Comparison of ENCODE assay signal across 29 cellular contexts in the genomic region with DNA sequence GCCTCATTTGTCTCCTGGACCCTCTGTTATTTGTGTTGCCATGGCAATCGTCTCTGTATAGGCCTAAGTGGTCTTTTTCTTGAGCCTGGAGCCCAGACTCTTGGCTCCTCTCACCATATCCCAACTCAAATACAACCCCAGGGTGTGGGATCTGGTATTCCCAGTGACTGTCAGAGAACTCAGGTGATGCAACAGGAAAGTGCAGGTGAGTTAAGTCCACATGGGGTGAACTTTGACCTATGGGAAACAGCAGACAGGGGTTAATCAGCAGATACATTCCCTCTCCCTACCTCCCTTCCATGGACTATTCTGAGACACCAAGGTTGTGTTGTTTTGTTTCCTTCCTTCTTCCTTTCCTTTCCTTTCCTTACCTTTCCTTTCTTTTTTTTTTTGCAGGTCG.
"Had no signal": no experiment of that assay in that cellular context is flagged by ENCODE, and none has a peak within 500 bp of the region (broad histone marks: within the 10 kb centered on the region; RNA-seq: fewer than 3 reads in every experiment).

No MANE protein-coding gene starts in this region.

- H3K9me3 ChIP-seq: ascending aorta, gastroesophageal sphincter, left ventricle myocardium inferior, ovary, thoracic aorta, upper lobe of left lung, vagina had no signal

- H3K27ac Mint-ChIP-seq: activated CD4-positive, alpha-beta memory T cell treated with anti-CD3 and anti-CD28 coated beads for 36 hours; activated naive CD4-positive, alpha-beta T cell treated with anti-CD3 and anti-CD28 coated beads, Interleukin-2, amount 10 ng/mL, durations not matched to agents 7 days and 5 days; activated naive CD8-positive, alpha-beta T cell treated with anti-CD3 and anti-CD28 coated beads, Interleukin-2, amount 10 ng/mL, durations not matched to agents 7 days and 5 days; activated T-cell treated with anti-CD3 and anti-CD28 coated beads, Interleukin-2, amount 50 U/mL, for 24 hours; brain; nephron; progenitor cell of endocrine pancreas; stimulated activated effector memory CD8-positive, alpha-beta T cell treated with anti-CD3 and anti-CD28 coated beads, Interleukin-12 subunit alpha, Interleukin-12 subunit beta, amount 100 ng/mL, for 72 hours; stimulated activated naive CD8-positive, alpha-beta T cell treated with anti-CD3 and anti-CD28 coated beads, Interleukin-15, Interleukin-2, amounts not matched to agents 100 ng/mL and 50 ng/mL, for 24 hours had no signal

- H3K4me1 Mint-ChIP-seq: brain had no signal

- DNase-seq: activated CD4-positive, alpha-beta memory T cell treated with anti-CD3 and anti-CD28 coated beads for 36 hours; activated CD4-positive, alpha-beta T cell treated with anti-CD3 and anti-CD28 coated beads for 48 hours; activated CD8-positive, alpha-beta memory T cell treated with anti-CD3 and anti-CD28 coated beads, Interleukin-2, amount 50 U/mL, for 4 hours; activated gamma-delta T cell; activated naive CD4-positive, alpha-beta T cell treated with anti-CD3 and anti-CD28 coated beads, Interleukin-2, amount 10 ng/mL, durations not matched to agents 7 days and 5 days; activated naive CD8-positive, alpha-beta T cell treated with anti-CD3 and anti-CD28 coated beads, Interleukin-2, amount 10 ng/mL, durations not matched to agents 7 days and 5 days; activated T-cell treated with anti-CD3 and anti-CD28 coated beads, Interleukin-2, amount 50 U/mL, for 24 hours; dorsolateral prefrontal cortex; effector memory CD4-positive, alpha-beta T cell; hypothalamus; kidney glomerular epithelial cell; left ventricle myocardium inferior; ovary; stimulated activated CD4-positive, alpha-beta T cell treated with anti-CD3 and anti-CD28 coated beads, Interleukin-4, amount 100 ng/mL, for 24 hours; upper lobe of left lung had no signal

- H3K27me3 Mint-ChIP-seq: activated CD4-positive, alpha-beta memory T cell treated with anti-CD3 and anti-CD28 coated beads for 36 hours; activated naive CD4-positive, alpha-beta T cell treated with anti-CD3 and anti-CD28 coated beads, Interleukin-2, amount 10 ng/mL, durations not matched to agents 7 days and 5 days; activated naive CD8-positive, alpha-beta T cell treated with anti-CD3 and anti-CD28 coated beads, Interleukin-2, amount 10 ng/mL, durations not matched to agents 7 days and 5 days; brain; progenitor cell of endocrine pancreas; stimulated activated naive CD8-positive, alpha-beta T cell treated with anti-CD3 and anti-CD28 coated beads, Interleukin-15, Interleukin-2, amounts not matched to agents 100 ng/mL and 50 ng/mL, for 24 hours had no signal

- H3K4me1 ChIP-seq: ascending aorta, gastroesophageal sphincter, left ventricle myocardium inferior, vagina had no signal

- H3K9me3 Mint-ChIP-seq: activated CD4-positive, alpha-beta memory T cell treated with anti-CD3 and anti-CD28 coated beads for 36 hours; activated naive CD8-positive, alpha-beta T cell treated with anti-CD3 and anti-CD28 coated beads, Interleukin-2, amount 10 ng/mL, durations not matched to agents 7 days and 5 days; activated T-cell treated with anti-CD3 and anti-CD28 coated beads, Interleukin-2, amount 50 U/mL, for 24 hours; stimulated activated effector memory CD8-positive, alpha-beta T cell treated with anti-CD3 and anti-CD28 coated beads, Interleukin-12 subunit alpha, Interleukin-12 subunit beta, amount 100 ng/mL, for 72 hours; stimulated activated naive CD8-positive, alpha-beta T cell treated with anti-CD3 and anti-CD28 coated beads, Interleukin-15, Interleukin-2, amounts not matched to agents 100 ng/mL and 50 ng/mL, for 24 hours had no signal

- H3K36me3 Mint-ChIP-seq: activated CD4-positive, alpha-beta memory T cell treated with anti-CD3 and anti-CD28 coated beads for 36 hours; activated naive CD4-positive, alpha-beta T cell treated with anti-CD3 and anti-CD28 coated beads, Interleukin-2, amount 10 ng/mL, durations not matched to agents 7 days and 5 days; activated naive CD8-positive, alpha-beta T cell treated with anti-CD3 and anti-CD28 coated beads, Interleukin-2, amount 10 ng/mL, durations not matched to agents 7 days and 5 days; brain; stimulated activated effector memory CD8-positive, alpha-beta T cell treated with anti-CD3 and anti-CD28 coated beads, Interleukin-12 subunit alpha, Interleukin-12 subunit beta, amount 100 ng/mL, for 72 hours had no signal

- H3K27me3 ChIP-seq: ascending aorta, gastroesophageal sphincter, ovary, upper lobe of left lung, vagina had no signal

- H3K27ac ChIP-seq: ascending aorta, coronary artery, dorsolateral prefrontal cortex, gastroesophageal sphincter, left ventricle myocardium inferior, ovary, skin epidermis, thoracic aorta, upper lobe of left lung, vagina, VCaP had no signal

- ATAC-seq: activated CD4-positive, CD25-positive, alpha-beta regulatory T cell treated with anti-CD3 and anti-CD28 coated beads, Interleukin-2, amount 50 U/mL, for 24 hours; gastroesophageal sphincter; sciatic nerve; stimulated activated effector memory CD8-positive, alpha-beta T cell treated with anti-CD3 and anti-CD28 coated beads, Interleukin-12 subunit alpha, Interleukin-12 subunit beta, amount 100 ng/mL, for 72 hours had no signal

- H3K4me3 Mint-ChIP-seq: activated CD4-positive, alpha-beta memory T cell treated with anti-CD3 and anti-CD28 coated beads for 36 hours; activated naive CD4-positive, alpha-beta T cell treated with anti-CD3 and anti-CD28 coated beads, Interleukin-2, amount 10 ng/mL, durations not matched to agents 7 days and 5 days; activated naive CD8-positive, alpha-beta T cell treated with anti-CD3 and anti-CD28 coated beads, Interleukin-2, amount 10 ng/mL, durations not matched to agents 7 days and 5 days; activated T-cell treated with anti-CD3 and anti-CD28 coated beads, Interleukin-2, amount 50 U/mL, for 24 hours; brain; nephron; stimulated activated effector memory CD8-positive, alpha-beta T cell treated with anti-CD3 and anti-CD28 coated beads, Interleukin-12 subunit alpha, Interleukin-12 subunit beta, amount 100 ng/mL, for 72 hours; stimulated activated naive CD8-positive, alpha-beta T cell treated with anti-CD3 and anti-CD28 coated beads, Interleukin-15, Interleukin-2, amounts not matched to agents 100 ng/mL and 50 ng/mL, for 24 hours had no signal

- H3K4me3 ChIP-seq: ascending aorta, coronary artery, dorsolateral prefrontal cortex, gastroesophageal sphincter, left ventricle myocardium inferior, ovary, skin epidermis, thoracic aorta, upper lobe of left lung, vagina had no signal

- H3K36me3 ChIP-seq: ascending aorta, gastroesophageal sphincter, left ventricle myocardium inferior, ovary, thoracic aorta, upper lobe of left lung, vagina had no signal
